ENCODE assay signal across 12 cellular contexts in genomic region chr5:173094012-173094661, GRCh38. TPM values are rescaled to one million over a fixed set of nuclear protein-coding genes. Genes with fewer than 3 reads are reported as not detected.
DNase-seq lines count a peak whose midpoint lies in the region; ATAC-seq and TF ChIP-seq lines count a peak whose summit lies in the region.
"Had no signal": no experiment of that assay in that cellular context is flagged by ENCODE, and none has a peak within 500 bp of the region (broad histone marks: within the 10 kb centered on the region; RNA-seq: fewer than 3 reads in every experiment).

No MANE protein-coding gene starts in this region.

- H3K4me1 Mint-ChIP-seq in activated T-helper 2 cell treated with anti-CD3 and anti-CD28 coated beads, Interferon-gamma antibody, Interleukin-2, Interleukin-4, amounts not matched to agents 10 μg/mL and 5 μg/mL and 100 μg/mL, durations not matched to agents 14 hours and 24 hours and 36 hours (ENCODE audit: low read depth), result no peaks in the 10 kb centered on the region
- peaks cover 15 to 23% of the 10 kb centered on the region in 2 donors for H3K4me1 Mint-ChIP-seq in natural killer cell treated with Interleukin-12 subunit alpha and Interleukin-12 subunit beta and Interleukin-15 and Interleukin-18, amount 100 ng/mL, for 72 hours (ENCODE audit: low read depth in 2 of 2)

- H3K27ac Mint-ChIP-seq in activated T-helper 2 cell treated with anti-CD3 and anti-CD28 coated beads, Interferon-gamma antibody, Interleukin-2, Interleukin-4, amounts not matched to agents 10 μg/mL and 5 μg/mL and 100 μg/mL, durations not matched to agents 14 hours and 24 hours and 36 hours, result no peak overlapping the region
- H3K27ac Mint-ChIP-seq in natural killer cell treated with Interleukin-12 subunit alpha and Interleukin-12 subunit beta and Interleukin-15 and Interleukin-18, amount 100 ng/mL, for 72 hours, result no peak overlapping the region
- H3K27ac Mint-ChIP-seq: immature natural killer cell had no signal

- TF ChIP-seq CTCF in BJ (IDR thresholded peaks at IDR 0.05; ENCODE audit: insufficient read depth, low read depth, low read length), result no peak
- no peak for TF ChIP-seq CTCF in mucosa of descending colon (IDR thresholded peaks at IDR 0.05)

- H3K4me3 ChIP-seq in BJ (ENCODE audit: low read depth, low read length) (no peak overlapping the region), mucosa of descending colon (no peak overlapping the region)
- H3K4me3 ChIP-seq: uterus had no signal

- H3K9me3 ChIP-seq in mucosa of descending colon, result no peaks in the 10 kb centered on the region
- H3K9me3 ChIP-seq: uterus had no signal

- no peaks in the 10 kb centered on the region for H3K36me3 Mint-ChIP-seq in activated T-helper 2 cell treated with anti-CD3 and anti-CD28 coated beads, Interferon-gamma antibody, Interleukin-2, Interleukin-4, amounts not matched to agents 10 μg/mL and 5 μg/mL and 100 μg/mL, durations not matched to agents 14 hours and 24 hours and 36 hours (ENCODE audit: low read depth)
- no peaks in the 10 kb centered on the region for H3K36me3 Mint-ChIP-seq in natural killer cell treated with Interleukin-12 subunit alpha and Interleukin-12 subunit beta and Interleukin-15 and Interleukin-18, amount 100 ng/mL, for 72 hours

- intact Hi-C loops in mucosa of descending colon (cut with DNase I, micrococcal nuclease), result no loop called here
- intact Hi-C loops in activated T-helper 2 cell treated with anti-CD3 and anti-CD28 coated beads, Interferon-gamma antibody, Interleukin-2, Interleukin-4, amounts not matched to agents 10 μg/mL and 5 μg/mL and 100 μg/mL, durations not matched to agents 14 hours and 24 hours and 36 hours (cut with micrococcal nuclease), result no loop called here

- no peaks in the 10 kb centered on the region for H3K27me3 ChIP-seq in BJ (ENCODE audit: control insufficient read depth, insufficient read depth, low read length)
- H3K27me3 ChIP-seq: uterus had no signal

- H3K27me3 Mint-ChIP-seq in activated T-helper 2 cell treated with anti-CD3 and anti-CD28 coated beads, Interferon-gamma antibody, Interleukin-2, Interleukin-4, amounts not matched to agents 10 μg/mL and 5 μg/mL and 100 μg/mL, durations not matched to agents 14 hours and 24 hours and 36 hours (ENCODE audit: low read depth), result no peaks in the 10 kb centered on the region
- H3K27me3 Mint-ChIP-seq in natural killer cell treated with Interleukin-12 subunit alpha and Interleukin-12 subunit beta and Interleukin-15 and Interleukin-18, amount 100 ng/mL, for 72 hours, result no peaks in the 10 kb centered on the region

- POLR2A ChIA-PET in BJ (lab: Charles Lee), result no interaction called here

- CTCF ChIA-PET in BJ (lab: Yijun Ruan, JAX), result no interaction called here

- peak; percentile 37 for DNase-seq in BJ (ENCODE audit: low read depth)
- peak; percentile 85 for DNase-seq in M059J (ENCODE audit: low read depth)
- DNase-seq in dermis microvascular lymphatic vessel endothelial cell (ENCODE audit: low read depth in 2 of 2), result peak; percentile 12 to 90
- no peak for DNase-seq in mucosa of descending colon
- no peak for DNase-seq in activated T-helper 2 cell treated with anti-CD3 and anti-CD28 coated beads, Interferon-gamma antibody, Interleukin-2, Interleukin-4, amounts not matched to agents 10 μg/mL and 5 μg/mL and 100 μg/mL, durations not matched to agents 14 hours and 24 hours and 36 hours (ENCODE audit: low spot score)
- DNase-seq in natural killer cell treated with Interleukin-12 subunit alpha and Interleukin-12 subunit beta and Interleukin-15 and Interleukin-18, amount 100 ng/mL, for 72 hours (ENCODE audit: low spot score), result no peak
- no peak for DNase-seq in NK-92 (lab: John Stamatoyannopoulos, UW; ENCODE audit: unreplicated experiment)
- DNase-seq in stimulated activated CD4-positive, alpha-beta T cell treated with anti-CD3 and anti-CD28 coated beads, Interleukin-15, amount 100 ng/mL, for 24 hours, result no peak
- DNase-seq: DMS53, immature natural killer cell, NCI-H2227 treated with DMSO at 0.1 percent for 48 hours, uterus had no signal

- peak; percentile 85 for ATAC-seq in mucosa of descending colon
- no peak for ATAC-seq in natural killer cell treated with Interleukin-12 subunit alpha and Interleukin-12 subunit beta and Interleukin-15 and Interleukin-18, amount 100 ng/mL, for 72 hours

- H3K36me3 ChIP-seq in BJ (ENCODE audit: control insufficient read depth, insufficient read depth, low read length), result no peaks in the 10 kb centered on the region; the same call in 1 of the 2 replicates
- H3K36me3 ChIP-seq in mucosa of descending colon (ENCODE audit: low read depth), result no peaks in the 10 kb centered on the region
- H3K36me3 ChIP-seq: uterus had no signal

- H3K9me3 Mint-ChIP-seq in activated T-helper 2 cell treated with anti-CD3 and anti-CD28 coated beads, Interferon-gamma antibody, Interleukin-2, Interleukin-4, amounts not matched to agents 10 μg/mL and 5 μg/mL and 100 μg/mL, durations not matched to agents 14 hours and 24 hours and 36 hours, result no peaks in the 10 kb centered on the region
- H3K9me3 Mint-ChIP-seq in natural killer cell treated with Interleukin-12 subunit alpha and Interleukin-12 subunit beta and Interleukin-15 and Interleukin-18, amount 100 ng/mL, for 72 hours, result no peaks in the 10 kb centered on the region
- H3K9me3 Mint-ChIP-seq: immature natural killer cell had no signal

- H3K4me1 ChIP-seq in mucosa of descending colon (ENCODE audit: low read depth), result peaks cover 8% of the 10 kb centered on the region
- H3K4me1 ChIP-seq: uterus had no signal

- no peak overlapping the region for H3K4me3 Mint-ChIP-seq in activated T-helper 2 cell treated with anti-CD3 and anti-CD28 coated beads, Interferon-gamma antibody, Interleukin-2, Interleukin-4, amounts not matched to agents 10 μg/mL and 5 μg/mL and 100 μg/mL, durations not matched to agents 14 hours and 24 hours and 36 hours (ENCODE audit: low read depth)
- H3K4me3 Mint-ChIP-seq in natural killer cell treated with Interleukin-12 subunit alpha and Interleukin-12 subunit beta and Interleukin-15 and Interleukin-18, amount 100 ng/mL, for 72 hours, result no peak overlapping the region
- H3K4me3 Mint-ChIP-seq: immature natural killer cell had no signal

RNA-seq across cellular contexts. Expression of gene CREBRF, which starts 38.0 kb away (rescaled TPM):
- 11.2 and 18.2 TPM in 2 replicates for polyA plus RNA-seq in BJ (2011; rRNA removed)
- polyA minus RNA-seq in BJ (2011; rRNA and poly(A)+ RNA removed), result 16.8 and 23.9 TPM in 2 replicates
- total RNA-seq in M059J (2014; rRNA removed; shearing (Covaris generic)), result 3.0 and 11.6 TPM in 2 replicates
- total RNA-seq in dermis microvascular lymphatic vessel endothelial cell, result 16.3 and 21.5 TPM in 2 replicates
- total RNA-seq in mucosa of descending colon, result 10 to 100 TPM; 16.2 to 59.3 (median 27.0) TPM
- 8.4 and 8.7 TPM in 2 replicates for total RNA-seq in activated T-helper 2 cell treated with anti-CD3 and anti-CD28 coated beads, Interferon-gamma antibody, Interleukin-2, Interleukin-4, amounts not matched to agents 10 μg/mL and 5 μg/mL and 100 μg/mL, durations not matched to agents 14 hours and 24 hours and 36 hours
- 10 to 100 TPM in 1 of 2 donors, 1 to 10 TPM in 1; 9.8 to 16.5 TPM for total RNA-seq in natural killer cell treated with Interleukin-12 subunit alpha and Interleukin-12 subunit beta and Interleukin-15 and Interleukin-18, amount 100 ng/mL, for 72 hours

RNA-seq across cellular contexts. Expression of gene BNIP1, which starts 50.2 kb away (rescaled TPM):
- 16.8 and 17.7 TPM in 2 replicates for polyA plus RNA-seq in BJ (2011; rRNA removed)
- 4.6 and 9.3 TPM in 2 replicates for polyA minus RNA-seq in BJ (2011; rRNA and poly(A)+ RNA removed)
- 24.6 and 31.4 TPM in 2 replicates for total RNA-seq in M059J (2014; rRNA removed; shearing (Covaris generic))
- total RNA-seq in dermis microvascular lymphatic vessel endothelial cell (13.5 and 13.7 TPM in 2 replicates), mucosa of descending colon (10 to 100 TPM; 10.9 to 12.4 (median 11.4) TPM)
- 22.6 and 23.2 TPM in 2 replicates for total RNA-seq in activated T-helper 2 cell treated with anti-CD3 and anti-CD28 coated beads, Interferon-gamma antibody, Interleukin-2, Interleukin-4, amounts not matched to agents 10 μg/mL and 5 μg/mL and 100 μg/mL, durations not matched to agents 14 hours and 24 hours and 36 hours
- 10 to 100 TPM; 17.4 to 18.0 TPM for total RNA-seq in natural killer cell treated with Interleukin-12 subunit alpha and Interleukin-12 subunit beta and Interleukin-15 and Interleukin-18, amount 100 ng/mL, for 72 hours

Comparison
In these comparisons a context has a peak if more than half of its experiments do, and no peak if none do; other contexts are left out.
1. DNase-seq: peak in BJ (single experiment), M059J (single experiment) and dermis microvascular lymphatic vessel endothelial cell (2 of 2); none in mucosa of descending colon (0 of 3), activated T-helper 2 cell treated with anti-CD3 and anti-CD28 coated beads, Interferon-gamma antibody, Interleukin-2, Interleukin-4, amounts not matched to agents 10 μg/mL and 5 μg/mL and 100 μg/mL, durations not matched to agents 14 hours and 24 hours and 36 hours (single experiment), natural killer cell treated with Interleukin-12 subunit alpha and Interleukin-12 subunit beta and Interleukin-15 and Interleukin-18, amount 100 ng/mL, for 72 hours (single experiment), NK-92 (single experiment) and stimulated activated CD4-positive, alpha-beta T cell treated with anti-CD3 and anti-CD28 coated beads, Interleukin-15, amount 100 ng/mL, for 24 hours (single experiment).